Comparison of ENCODE assay signal across 1 cellular context in genomic region chr20:43558412-43559146, GRCh38.
TF ChIP-seq lines count a peak whose summit lies in the region.

Gene SGK2, plus strand, starts transcription at chr20:43559027. Its CDS starts 7,469 bp downstream, at chr20:43566496.

TF ChIP-seq in HepG2, 621 proteins besides CTCF, POLR2A, EP300 and RAD21 (continued from another document and continues in another):
- no peak; the same call in 1 of the 2 replicates for TF ChIP-seq STAT6 (CRISPR knock-in tag; IDR thresholded peaks at IDR 0.05; ENCODE audit: borderline replicate concordance)
- TF ChIP-seq SOX13 (IDR thresholded peaks at IDR 0.05), result no peak; the same call in 1 of the 2 replicates
- TF ChIP-seq SOX13 (CRISPR knock-in tag; conservative IDR thresholded peaks at IDR 0.05 in 1 of 2, IDR thresholded peaks at IDR 0.05 in 1 of 2), result peak in 1 of 2 experiments; percentile 43; a peak in 1 of 4 replicates
- TF ChIP-seq ZNF788 (CRISPR knock-in tag; IDR thresholded peaks at IDR 0.05; ENCODE audit: borderline replicate concordance), result no peak; the same call in 1 of the 2 replicates
- TF ChIP-seq, protein P1, sequence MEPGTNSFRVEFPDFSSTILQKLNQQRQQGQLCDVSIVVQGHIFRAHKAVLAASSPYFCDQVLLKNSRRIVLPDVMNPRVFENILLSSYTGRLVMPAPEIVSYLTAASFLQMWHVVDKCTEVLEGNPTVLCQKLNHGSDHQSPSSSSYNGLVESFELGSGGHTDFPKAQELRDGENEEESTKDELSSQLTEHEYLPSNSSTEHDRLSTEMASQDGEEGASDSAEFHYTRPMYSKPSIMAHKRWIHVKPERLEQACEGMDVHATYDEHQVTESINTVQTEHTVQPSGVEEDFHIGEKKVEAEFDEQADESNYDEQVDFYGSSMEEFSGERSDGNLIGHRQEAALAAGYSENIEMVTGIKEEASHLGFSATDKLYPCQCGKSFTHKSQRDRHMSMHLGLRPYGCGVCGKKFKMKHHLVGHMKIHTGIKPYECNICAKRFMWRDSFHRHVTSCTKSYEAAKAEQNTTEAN (CRISPR knock-in tag; conservative IDR thresholded peaks at IDR 0.05), result peak; percentile 82
- no peak for TF ChIP-seq HNF4G (IDR thresholded peaks at IDR 0.05; ENCODE audit: borderline replicate concordance, low read depth, low read length)
- TF ChIP-seq HNF4G (CRISPR knock-in tag; IDR thresholded peaks at IDR 0.05; ENCODE audit: borderline replicate concordance, low read depth), result no peak; the same call in none of the 2 replicates
- TF ChIP-seq ZFP82 (CRISPR knock-in tag; IDR thresholded peaks at IDR 0.05; ENCODE audit: borderline replicate concordance), result peak; percentile 85; the same call in 1 of the 2 replicates
- peak; percentile 81; the same call in 1 of the 2 replicates for TF ChIP-seq FOXJ3 (CRISPR knock-in tag; IDR thresholded peaks at IDR 0.05; ENCODE audit: borderline replicate concordance)
- peak; percentile 14; the same call in 1 of the 2 replicates for TF ChIP-seq SIX1 (CRISPR knock-in tag; IDR thresholded peaks at IDR 0.05; ENCODE audit: borderline replicate concordance)
- 0 out of 2 replicates have a peak, but pooled peaks have one; percentile 34 for TF ChIP-seq ZNF235 (CRISPR knock-in tag; IDR thresholded peaks at IDR 0.05; ENCODE audit: borderline replicate concordance)
- no peak for TF ChIP-seq PRMT3 (CRISPR knock-in tag; IDR thresholded peaks at IDR 0.05; ENCODE audit: borderline replicate concordance, low read depth)
- peak; percentile 47 for TF ChIP-seq ZNF501 (CRISPR knock-in tag; IDR thresholded peaks at IDR 0.05)
- TF ChIP-seq, protein P2, sequence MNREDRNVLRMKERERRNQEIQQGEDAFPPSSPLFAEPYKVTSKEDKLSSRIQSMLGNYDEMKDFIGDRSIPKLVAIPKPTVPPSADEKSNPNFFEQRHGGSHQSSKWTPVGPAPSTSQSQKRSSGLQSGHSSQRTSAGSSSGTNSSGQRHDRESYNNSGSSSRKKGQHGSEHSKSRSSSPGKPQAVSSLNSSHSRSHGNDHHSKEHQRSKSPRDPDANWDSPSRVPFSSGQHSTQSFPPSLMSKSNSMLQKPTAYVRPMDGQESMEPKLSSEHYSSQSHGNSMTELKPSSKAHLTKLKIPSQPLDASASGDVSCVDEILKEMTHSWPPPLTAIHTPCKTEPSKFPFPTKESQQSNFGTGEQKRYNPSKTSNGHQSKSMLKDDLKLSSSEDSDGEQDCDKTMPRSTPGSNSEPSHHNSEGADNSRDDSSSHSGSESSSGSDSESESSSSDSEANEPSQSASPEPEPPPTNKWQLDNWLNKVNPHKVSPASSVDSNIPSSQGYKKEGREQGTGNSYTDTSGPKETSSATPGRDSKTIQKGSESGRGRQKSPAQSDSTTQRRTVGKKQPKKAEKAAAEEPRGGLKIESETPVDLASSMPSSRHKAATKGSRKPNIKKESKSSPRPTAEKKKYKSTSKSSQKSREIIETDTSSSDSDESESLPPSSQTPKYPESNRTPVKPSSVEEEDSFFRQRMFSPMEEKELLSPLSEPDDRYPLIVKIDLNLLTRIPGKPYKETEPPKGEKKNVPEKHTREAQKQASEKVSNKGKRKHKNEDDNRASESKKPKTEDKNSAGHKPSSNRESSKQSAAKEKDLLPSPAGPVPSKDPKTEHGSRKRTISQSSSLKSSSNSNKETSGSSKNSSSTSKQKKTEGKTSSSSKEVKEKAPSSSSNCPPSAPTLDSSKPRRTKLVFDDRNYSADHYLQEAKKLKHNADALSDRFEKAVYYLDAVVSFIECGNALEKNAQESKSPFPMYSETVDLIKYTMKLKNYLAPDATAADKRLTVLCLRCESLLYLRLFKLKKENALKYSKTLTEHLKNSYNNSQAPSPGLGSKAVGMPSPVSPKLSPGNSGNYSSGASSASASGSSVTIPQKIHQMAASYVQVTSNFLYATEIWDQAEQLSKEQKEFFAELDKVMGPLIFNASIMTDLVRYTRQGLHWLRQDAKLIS (CRISPR knock-in tag; IDR thresholded peaks at IDR 0.05), result no peak
- TF ChIP-seq PHF20 (CRISPR knock-in tag; IDR thresholded peaks at IDR 0.05), result peak; percentile 78
- TF ChIP-seq SAP130 (CRISPR knock-in tag; IDR thresholded peaks at IDR 0.05; ENCODE audit: low read depth), result peak; percentile 95
- peak; percentile 73 for TF ChIP-seq AHDC1 (CRISPR knock-in tag; IDR thresholded peaks at IDR 0.05; ENCODE audit: borderline replicate concordance)
- TF ChIP-seq, protein P3, sequence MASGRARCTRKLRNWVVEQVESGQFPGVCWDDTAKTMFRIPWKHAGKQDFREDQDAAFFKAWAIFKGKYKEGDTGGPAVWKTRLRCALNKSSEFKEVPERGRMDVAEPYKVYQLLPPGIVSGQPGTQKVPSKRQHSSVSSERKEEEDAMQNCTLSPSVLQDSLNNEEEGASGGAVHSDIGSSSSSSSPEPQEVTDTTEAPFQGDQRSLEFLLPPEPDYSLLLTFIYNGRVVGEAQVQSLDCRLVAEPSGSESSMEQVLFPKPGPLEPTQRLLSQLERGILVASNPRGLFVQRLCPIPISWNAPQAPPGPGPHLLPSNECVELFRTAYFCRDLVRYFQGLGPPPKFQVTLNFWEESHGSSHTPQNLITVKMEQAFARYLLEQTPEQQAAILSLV (CRISPR knock-in tag; IDR thresholded peaks at IDR 0.05; ENCODE audit: borderline replicate concordance), result peak; percentile 79; the same call in 1 of the 2 replicates
- peak; percentile 85; the same call in 1 of the 2 replicates for TF ChIP-seq ZNF138 (CRISPR knock-in tag; IDR thresholded peaks at IDR 0.05; ENCODE audit: low read depth)
- TF ChIP-seq ZNF253 (CRISPR knock-in tag; IDR thresholded peaks at IDR 0.05; ENCODE audit: borderline replicate concordance), result 0 out of 2 replicates have a peak, but pooled peaks have one; percentile 51
- peak; percentile 35; the same call in 1 of the 2 replicates for TF ChIP-seq ZNF670 (CRISPR knock-in tag; IDR thresholded peaks at IDR 0.05; ENCODE audit: borderline replicate concordance)
- TF ChIP-seq ZNF790 (CRISPR knock-in tag; IDR thresholded peaks at IDR 0.05; ENCODE audit: borderline replicate concordance), result peak; percentile 71; the same call in 1 of the 2 replicates
- no peak; the same call in none of the 2 replicates for TF ChIP-seq CCDC6 (CRISPR knock-in tag; IDR thresholded peaks at IDR 0.05)
- TF ChIP-seq MED1 (CRISPR knock-in tag; IDR thresholded peaks at IDR 0.05), result peak; percentile 90
- TF ChIP-seq ZNF292 (CRISPR knock-in tag; IDR thresholded peaks at IDR 0.05; ENCODE audit: borderline replicate concordance, low read depth), result peak; percentile 95
- TF ChIP-seq ATF7-NPFF (CRISPR knock-in tag; IDR thresholded peaks at IDR 0.05; ENCODE audit: low read depth), result peak; percentile 80; the same call in 1 of the 2 replicates
- TF ChIP-seq ZNF563 (CRISPR knock-in tag; IDR thresholded peaks at IDR 0.05), result peak; percentile 58; the same call in 1 of the 2 replicates
- TF ChIP-seq ZNF713 (CRISPR knock-in tag; IDR thresholded peaks at IDR 0.05), result 0 out of 2 replicates have a peak, but pooled peaks have one; percentile 55
- TF ChIP-seq MZF1 (CRISPR knock-in tag; IDR thresholded peaks at IDR 0.05; ENCODE audit: borderline replicate concordance), result 0 out of 2 replicates have a peak, but pooled peaks have one; percentile 48
- peak; percentile 68; the same call in 1 of the 2 replicates for TF ChIP-seq GFI1 (CRISPR knock-in tag; IDR thresholded peaks at IDR 0.05; ENCODE audit: borderline replicate concordance)
- TF ChIP-seq ZKSCAN1 (IDR thresholded peaks at IDR 0.05; ENCODE audit: low read length), result peak; percentile 56
- peak; percentile 73 for TF ChIP-seq KDM2A (CRISPR knock-in tag; IDR thresholded peaks at IDR 0.05; ENCODE audit: borderline replicate concordance, low read depth)
- peak; percentile 72; the same call in 1 of the 2 replicates for TF ChIP-seq NCOR1 (IDR thresholded peaks at IDR 0.05; ENCODE audit: borderline replicate concordance, low read length)
- peak; percentile 25 for TF ChIP-seq JARID2 (CRISPR knock-in tag; IDR thresholded peaks at IDR 0.05; ENCODE audit: insufficient replicate concordance)
- no peak; the same call in 1 of the 2 replicates for TF ChIP-seq SALL2 (CRISPR knock-in tag; IDR thresholded peaks at IDR 0.05)
- no peak; the same call in none of the 2 replicates for TF ChIP-seq MIER2 (CRISPR knock-in tag; IDR thresholded peaks at IDR 0.05)
- TF ChIP-seq ZNF24 (IDR thresholded peaks at IDR 0.05), result peak; percentile 30; the same call in 1 of the 2 replicates
